ENCODE assay signal across 2 cellular contexts in the genomic region with DNA sequence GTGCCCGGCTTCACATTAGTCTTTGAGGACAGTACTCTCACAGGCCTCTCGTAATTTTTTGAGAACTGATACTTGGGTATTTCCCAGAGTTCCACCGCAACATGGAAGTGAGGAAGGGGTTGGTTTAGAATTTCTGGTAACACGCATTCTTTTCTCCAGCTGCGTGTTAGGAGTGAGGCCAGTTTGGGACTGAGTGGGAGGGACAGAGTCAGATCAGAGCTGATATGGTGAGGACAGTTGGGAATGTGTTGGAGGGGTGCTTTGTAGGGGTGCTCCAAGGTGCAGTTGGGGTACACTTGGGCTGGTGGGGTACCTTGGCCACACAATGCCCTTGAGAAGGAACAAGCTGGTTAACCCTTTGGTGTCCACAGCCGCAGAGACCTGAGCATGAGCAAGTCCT.
TF ChIP-seq lines count a peak whose summit lies in the region.

No MANE protein-coding gene starts in this region.

TF ChIP-seq in K562, 482 proteins besides CTCF, POLR2A, EP300 and RAD21 (continues in another document):
- TF ChIP-seq MTA2 (IDR thresholded peaks at IDR 0.05; ENCODE audit: low read depth) (0 out of 2 replicates have a peak, but pooled peaks have one; percentile 20), COPS2 (conservative IDR thresholded peaks at IDR 0.05) (no peak), TCF3 (CRISPR knock-in tag; IDR thresholded peaks at IDR 0.05) (no peak), SIN3A (IDR thresholded peaks at IDR 0.05; ENCODE audit: borderline replicate concordance in 2 of 2, control insufficient read depth in 1 of 2, low read depth in 2 of 2, low read length in 2 of 2) (no peak), THRAP3 (IDR thresholded peaks at IDR 0.05; ENCODE audit: borderline replicate concordance) (no peak), EGR1 (conservative IDR thresholded peaks at IDR 0.05) (peak; percentile 73), ZZZ3 (IDR thresholded peaks at IDR 0.05) (no peak), ZBTB7A (IDR thresholded peaks at IDR 0.05; ENCODE audit: borderline replicate concordance, control insufficient read depth, low read depth, low read length) (no peak)
- TF ChIP-seq, protein P1, sequence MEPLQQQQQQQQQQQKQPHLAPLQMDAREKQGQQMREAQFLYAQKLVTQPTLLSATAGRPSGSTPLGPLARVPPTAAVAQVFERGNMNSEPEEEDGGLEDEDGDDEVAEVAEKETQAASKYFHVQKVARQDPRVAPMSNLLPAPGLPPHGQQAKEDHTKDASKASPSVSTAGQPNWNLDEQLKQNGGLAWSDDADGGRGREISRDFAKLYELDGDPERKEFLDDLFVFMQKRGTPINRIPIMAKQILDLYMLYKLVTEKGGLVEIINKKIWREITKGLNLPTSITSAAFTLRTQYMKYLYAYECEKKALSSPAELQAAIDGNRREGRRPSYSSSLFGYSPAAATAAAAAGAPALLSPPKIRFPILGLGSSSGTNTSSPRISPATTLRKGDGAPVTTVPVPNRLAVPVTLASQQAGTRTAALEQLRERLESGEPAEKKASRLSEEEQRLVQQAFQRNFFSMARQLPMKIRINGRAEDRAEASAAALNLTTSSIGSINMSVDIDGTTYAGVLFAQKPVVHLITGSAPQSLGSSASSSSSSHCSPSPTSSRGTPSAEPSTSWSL (CRISPR knock-in tag; IDR thresholded peaks at IDR 0.05; ENCODE audit: borderline replicate concordance): 0 out of 2 replicates have a peak, but pooled peaks have one; percentile 31
- TF ChIP-seq, protein P2, sequence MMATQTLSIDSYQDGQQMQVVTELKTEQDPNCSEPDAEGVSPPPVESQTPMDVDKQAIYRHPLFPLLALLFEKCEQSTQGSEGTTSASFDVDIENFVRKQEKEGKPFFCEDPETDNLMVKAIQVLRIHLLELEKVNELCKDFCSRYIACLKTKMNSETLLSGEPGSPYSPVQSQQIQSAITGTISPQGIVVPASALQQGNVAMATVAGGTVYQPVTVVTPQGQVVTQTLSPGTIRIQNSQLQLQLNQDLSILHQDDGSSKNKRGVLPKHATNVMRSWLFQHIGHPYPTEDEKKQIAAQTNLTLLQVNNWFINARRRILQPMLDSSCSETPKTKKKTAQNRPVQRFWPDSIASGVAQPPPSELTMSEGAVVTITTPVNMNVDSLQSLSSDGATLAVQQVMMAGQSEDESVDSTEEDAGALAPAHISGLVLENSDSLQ (IDR thresholded peaks at IDR 0.05): no peak
- TF ChIP-seq, protein P3, sequence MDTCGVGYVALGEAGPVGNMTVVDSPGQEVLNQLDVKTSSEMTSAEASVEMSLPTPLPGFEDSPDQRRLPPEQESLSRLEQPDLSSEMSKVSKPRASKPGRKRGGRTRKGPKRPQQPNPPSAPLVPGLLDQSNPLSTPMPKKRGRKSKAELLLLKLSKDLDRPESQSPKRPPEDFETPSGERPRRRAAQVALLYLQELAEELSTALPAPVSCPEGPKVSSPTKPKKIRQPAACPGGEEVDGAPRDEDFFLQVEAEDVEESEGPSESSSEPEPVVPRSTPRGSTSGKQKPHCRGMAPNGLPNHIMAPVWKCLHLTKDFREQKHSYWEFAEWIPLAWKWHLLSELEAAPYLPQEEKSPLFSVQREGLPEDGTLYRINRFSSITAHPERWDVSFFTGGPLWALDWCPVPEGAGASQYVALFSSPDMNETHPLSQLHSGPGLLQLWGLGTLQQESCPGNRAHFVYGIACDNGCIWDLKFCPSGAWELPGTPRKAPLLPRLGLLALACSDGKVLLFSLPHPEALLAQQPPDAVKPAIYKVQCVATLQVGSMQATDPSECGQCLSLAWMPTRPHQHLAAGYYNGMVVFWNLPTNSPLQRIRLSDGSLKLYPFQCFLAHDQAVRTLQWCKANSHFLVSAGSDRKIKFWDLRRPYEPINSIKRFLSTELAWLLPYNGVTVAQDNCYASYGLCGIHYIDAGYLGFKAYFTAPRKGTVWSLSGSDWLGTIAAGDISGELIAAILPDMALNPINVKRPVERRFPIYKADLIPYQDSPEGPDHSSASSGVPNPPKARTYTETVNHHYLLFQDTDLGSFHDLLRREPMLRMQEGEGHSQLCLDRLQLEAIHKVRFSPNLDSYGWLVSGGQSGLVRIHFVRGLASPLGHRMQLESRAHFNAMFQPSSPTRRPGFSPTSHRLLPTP (IDR thresholded peaks at IDR 0.05; ENCODE audit: borderline replicate concordance, extremely low read depth, insufficient read length): no peak
- TF ChIP-seq, protein P4, sequence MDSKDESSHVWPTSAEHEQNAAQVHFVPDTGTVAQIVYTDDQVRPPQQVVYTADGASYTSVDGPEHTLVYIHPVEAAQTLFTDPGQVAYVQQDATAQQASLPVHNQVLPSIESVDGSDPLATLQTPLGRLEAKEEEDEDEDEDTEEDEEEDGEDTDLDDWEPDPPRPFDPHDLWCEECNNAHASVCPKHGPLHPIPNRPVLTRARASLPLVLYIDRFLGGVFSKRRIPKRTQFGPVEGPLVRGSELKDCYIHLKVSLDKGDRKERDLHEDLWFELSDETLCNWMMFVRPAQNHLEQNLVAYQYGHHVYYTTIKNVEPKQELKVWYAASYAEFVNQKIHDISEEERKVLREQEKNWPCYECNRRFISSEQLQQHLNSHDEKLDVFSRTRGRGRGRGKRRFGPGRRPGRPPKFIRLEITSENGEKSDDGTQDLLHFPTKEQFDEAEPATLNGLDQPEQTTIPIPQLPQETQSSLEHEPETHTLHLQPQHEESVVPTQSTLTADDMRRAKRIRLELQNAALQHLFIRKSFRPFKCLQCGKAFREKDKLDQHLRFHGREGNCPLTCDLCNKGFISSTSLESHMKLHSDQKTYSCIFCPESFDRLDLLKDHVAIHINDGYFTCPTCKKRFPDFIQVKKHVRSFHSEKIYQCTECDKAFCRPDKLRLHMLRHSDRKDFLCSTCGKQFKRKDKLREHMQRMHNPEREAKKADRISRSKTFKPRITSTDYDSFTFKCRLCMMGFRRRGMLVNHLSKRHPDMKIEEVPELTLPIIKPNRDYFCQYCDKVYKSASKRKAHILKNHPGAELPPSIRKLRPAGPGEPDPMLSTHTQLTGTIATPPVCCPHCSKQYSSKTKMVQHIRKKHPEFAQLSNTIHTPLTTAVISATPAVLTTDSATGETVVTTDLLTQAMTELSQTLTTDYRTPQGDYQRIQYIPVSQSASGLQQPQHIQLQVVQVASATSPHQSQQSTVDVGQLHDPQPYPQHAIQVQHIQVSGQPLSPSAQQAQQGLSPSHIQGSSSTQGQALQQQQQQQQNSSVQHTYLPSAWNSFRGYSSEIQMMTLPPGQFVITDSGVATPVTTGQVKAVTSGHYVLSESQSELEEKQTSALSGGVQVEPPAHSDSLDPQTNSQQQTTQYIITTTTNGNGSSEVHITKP (IDR thresholded peaks at IDR 0.05; ENCODE audit: partially characterized antibody): peak; percentile 50
- TF ChIP-seq, protein P5, sequence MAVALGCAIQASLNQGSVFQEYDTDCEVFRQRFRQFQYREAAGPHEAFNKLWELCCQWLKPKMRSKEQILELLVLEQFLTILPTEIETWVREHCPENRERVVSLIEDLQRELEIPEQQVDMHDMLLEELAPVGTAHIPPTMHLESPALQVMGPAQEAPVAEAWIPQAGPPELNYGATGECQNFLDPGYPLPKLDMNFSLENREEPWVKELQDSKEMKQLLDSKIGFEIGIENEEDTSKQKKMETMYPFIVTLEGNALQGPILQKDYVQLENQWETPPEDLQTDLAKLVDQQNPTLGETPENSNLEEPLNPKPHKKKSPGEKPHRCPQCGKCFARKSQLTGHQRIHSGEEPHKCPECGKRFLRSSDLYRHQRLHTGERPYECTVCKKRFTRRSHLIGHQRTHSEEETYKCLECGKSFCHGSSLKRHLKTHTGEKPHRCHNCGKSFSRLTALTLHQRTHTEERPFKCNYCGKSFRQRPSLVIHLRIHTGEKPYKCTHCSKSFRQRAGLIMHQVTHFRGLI (CRISPR knock-in tag; IDR thresholded peaks at IDR 0.05): no peak

TF ChIP-seq in HEK293T, 16 proteins besides CTCF, POLR2A, EP300 and RAD21:
- TF ChIP-seq FOXM1 (IDR thresholded peaks at IDR 0.05; ENCODE audit: borderline replicate concordance): no peak
- TF ChIP-seq NFRKB (IDR thresholded peaks at IDR 0.05): no peak
- no peak for TF ChIP-seq LEF1 (IDR thresholded peaks at IDR 0.05; ENCODE audit: borderline replicate concordance)
- TF ChIP-seq ARNT (IDR thresholded peaks at IDR 0.05): no peak
- no peak for TF ChIP-seq ELF4 (IDR thresholded peaks at IDR 0.05)
- no peak for TF ChIP-seq ZNF384 (IDR thresholded peaks at IDR 0.05)
- no peak for TF ChIP-seq TARDBP (IDR thresholded peaks at IDR 0.05)
